10 cellular contexts compared by ENCODE assay signal in genomic region chrX:23785564-23785963, GRCh38. TPM values are rescaled to one million over a fixed set of nuclear protein-coding genes. Genes with fewer than 3 reads are reported as not detected.
DNase-seq lines count a peak whose midpoint lies in the region; ATAC-seq and TF ChIP-seq lines count a peak whose summit lies in the region.
"Had no signal": no experiment of that assay in that cellular context is flagged by ENCODE, and none has a peak within 500 bp of the region (broad histone marks: within the 10 kb centered on the region; RNA-seq: fewer than 3 reads in every experiment).

No MANE protein-coding gene starts in this region.

- H3K4me1 Mint-ChIP-seq in HFFc6 (ENCODE audit: low read depth), result peaks cover 32% of the 10 kb centered on the region
- H3K4me1 Mint-ChIP-seq in activated T-helper 2 cell treated with anti-CD3 and anti-CD28 coated beads, Interferon-gamma antibody, Interleukin-2, Interleukin-4, amounts not matched to agents 10 μg/mL and 5 μg/mL and 100 μg/mL, durations not matched to agents 14 hours and 24 hours and 36 hours (ENCODE audit: low read depth), result peaks cover 28% of the 10 kb centered on the region

- no peaks in the 10 kb centered on the region for H3K36me3 ChIP-seq in gastrocnemius medialis

- no peaks in the 10 kb centered on the region for H3K9me3 ChIP-seq in gastrocnemius medialis

- peaks cover 8% of the 10 kb centered on the region; the same call in 1 of the 2 replicates for H3K27me3 Mint-ChIP-seq in HFFc6 (ENCODE audit: insufficient read depth)
- H3K27me3 Mint-ChIP-seq in activated T-helper 2 cell treated with anti-CD3 and anti-CD28 coated beads, Interferon-gamma antibody, Interleukin-2, Interleukin-4, amounts not matched to agents 10 μg/mL and 5 μg/mL and 100 μg/mL, durations not matched to agents 14 hours and 24 hours and 36 hours (ENCODE audit: low read depth), result no peaks in the 10 kb centered on the region

- peaks cover 24% of the 10 kb centered on the region for H3K36me3 Mint-ChIP-seq in HFFc6 (ENCODE audit: low read depth)
- H3K36me3 Mint-ChIP-seq in activated T-helper 2 cell treated with anti-CD3 and anti-CD28 coated beads, Interferon-gamma antibody, Interleukin-2, Interleukin-4, amounts not matched to agents 10 μg/mL and 5 μg/mL and 100 μg/mL, durations not matched to agents 14 hours and 24 hours and 36 hours (ENCODE audit: low read depth), result peaks cover 29% of the 10 kb centered on the region

- no peaks in the 10 kb centered on the region for H3K27me3 ChIP-seq in gastrocnemius medialis

- no peak for DNase-seq in HFFc6
- DNase-seq in activated T-helper 2 cell treated with anti-CD3 and anti-CD28 coated beads, Interferon-gamma antibody, Interleukin-2, Interleukin-4, amounts not matched to agents 10 μg/mL and 5 μg/mL and 100 μg/mL, durations not matched to agents 14 hours and 24 hours and 36 hours (ENCODE audit: low spot score), result no peak
- DNase-seq in left cardiac atrium, result no peak
- DNase-seq in gastrocnemius medialis, result no peak
- DNase-seq in hypothalamus (lab: John Stamatoyannopoulos, UW), result no peak
- no peak for DNase-seq in activated CD4-positive, CD25-positive, alpha-beta regulatory T cell (lab: John Stamatoyannopoulos, UW)
- DNase-seq: GF-D8 had no signal

- H3K27ac Mint-ChIP-seq in HFFc6, result peak overlapping the region; percentile 98
- H3K27ac Mint-ChIP-seq in activated T-helper 2 cell treated with anti-CD3 and anti-CD28 coated beads, Interferon-gamma antibody, Interleukin-2, Interleukin-4, amounts not matched to agents 10 μg/mL and 5 μg/mL and 100 μg/mL, durations not matched to agents 14 hours and 24 hours and 36 hours, result no peak overlapping the region

- H3K4me1 ChIP-seq in gastrocnemius medialis, result peaks cover 0 to 16% of the 10 kb centered on the region in 2 donors

- TF ChIP-seq CTCF in HFFc6 (IDR thresholded peaks at IDR 0.05), result no peak
- TF ChIP-seq CTCF in gastrocnemius medialis (IDR thresholded peaks at IDR 0.05 in 4 of 5, conservative IDR thresholded peaks at IDR 0.05 in 1 of 5), result no peak

- peak overlapping the region in 3 of 4 donors; percentile 18 to 96 (median 94) for H3K27ac ChIP-seq in gastrocnemius medialis
- H3K27ac ChIP-seq: KMS-11 had no signal

- peak; percentile 1 to 4 for ATAC-seq in left cardiac atrium
- no peak for ATAC-seq in gastrocnemius medialis
- no peak for ATAC-seq in HG03442 (IDR thresholded peaks at IDR 0.05; ENCODE audit: unreplicated experiment)
- no peak for ATAC-seq in HG03135 (IDR thresholded peaks at IDR 0.05; ENCODE audit: unreplicated experiment)

- in situ Hi-C loops in gastrocnemius medialis (cut with MboI; ENCODE audit: low sequenced_read_pairs in 4 of 4), result loop anchor here in 3 of 4 donors (10.0 kb wide), 2 partner anchors 119 to 269 kb away; partner anchors contain the start of genes APOO (in 3 of the 3), CXorf58 (in 3 of the 3) and EIF2S3 (in 1 of the 3)

- H3K4me3 Mint-ChIP-seq in HFFc6, result peak overlapping the region; percentile 95
- H3K4me3 Mint-ChIP-seq in activated T-helper 2 cell treated with anti-CD3 and anti-CD28 coated beads, Interferon-gamma antibody, Interleukin-2, Interleukin-4, amounts not matched to agents 10 μg/mL and 5 μg/mL and 100 μg/mL, durations not matched to agents 14 hours and 24 hours and 36 hours (ENCODE audit: low read depth), result peak overlapping the region; percentile 8

- peak overlapping the region in 3 of 4 donors; percentile 20 to 85 (median 21) for H3K4me3 ChIP-seq in gastrocnemius medialis

- intact Hi-C loops in activated T-helper 2 cell treated with anti-CD3 and anti-CD28 coated beads, Interferon-gamma antibody, Interleukin-2, Interleukin-4, amounts not matched to agents 10 μg/mL and 5 μg/mL and 100 μg/mL, durations not matched to agents 14 hours and 24 hours and 36 hours (cut with micrococcal nuclease), result no loop called here
- intact Hi-C loops in left cardiac atrium (cut with DNase I), result loop anchor here (10.0 kb wide), 2 partner anchors 119 to 239 kb away; partner anchors contain the start of genes APOO (in 1 of the 2), CXorf58 (in 1 of the 2) and KLHL15 (in 1 of the 2)
- intact Hi-C loops in gastrocnemius medialis (cut with DNase I; ENCODE audit: low total_unique reads), result loop anchor here (10.0 kb wide), 2 partner anchors 91 to 121 kb away; partner anchors contain the start of gene PRDX4

- peaks cover 10% of the 10 kb centered on the region; the same call in 1 of the 2 replicates for H3K9me3 Mint-ChIP-seq in HFFc6
- no peaks in the 10 kb centered on the region for H3K9me3 Mint-ChIP-seq in activated T-helper 2 cell treated with anti-CD3 and anti-CD28 coated beads, Interferon-gamma antibody, Interleukin-2, Interleukin-4, amounts not matched to agents 10 μg/mL and 5 μg/mL and 100 μg/mL, durations not matched to agents 14 hours and 24 hours and 36 hours

- no peak for TF ChIP-seq POLR2A in gastrocnemius medialis (IDR thresholded peaks at IDR 0.05)

RNA-seq across cellular contexts. Expression of gene SAT1, which starts 2.6 kb away (rescaled TPM):
- total RNA-seq in HFFc6 (2021; fragmentation: NEBNext Ultra II Directional; extraction: Animal tissue kit (Norgen Biotek cat#: 25700)), result 10 to 100 TPM; 65.4 to 79.0 (median 75.3) TPM
- 76.7 and 78.8 TPM in 2 replicates for total RNA-seq in activated T-helper 2 cell treated with anti-CD3 and anti-CD28 coated beads, Interferon-gamma antibody, Interleukin-2, Interleukin-4, amounts not matched to agents 10 μg/mL and 5 μg/mL and 100 μg/mL, durations not matched to agents 14 hours and 24 hours and 36 hours
- total RNA-seq in left cardiac atrium, result 100 to 1,000 TPM; 291 to 408 TPM
- 100 to 1,000 TPM in 1 of 4 donors, 10 to 100 TPM in 3; 46.1 to 122 (median 81.4) TPM for total RNA-seq in gastrocnemius medialis

RNA-seq across cellular contexts. Expression of gene ACOT9, which starts 42.5 kb away (rescaled TPM):
- 10 to 100 TPM; 49.1 to 52.8 (median 50.3) TPM for total RNA-seq in HFFc6 (2021; fragmentation: NEBNext Ultra II Directional; extraction: Animal tissue kit (Norgen Biotek cat#: 25700))
- total RNA-seq in activated T-helper 2 cell treated with anti-CD3 and anti-CD28 coated beads, Interferon-gamma antibody, Interleukin-2, Interleukin-4, amounts not matched to agents 10 μg/mL and 5 μg/mL and 100 μg/mL, durations not matched to agents 14 hours and 24 hours and 36 hours, result 75.2 and 76.0 TPM in 2 replicates
- total RNA-seq in left cardiac atrium (10 to 100 TPM; 42.4 to 50.6 TPM), gastrocnemius medialis (10 to 100 TPM; 12.3 to 21.9 (median 20.6) TPM)

Comparison
In these comparisons a context has a peak if more than half of its experiments do, and no peak if none do; other contexts are left out.
1. ATAC-seq: peak in left cardiac atrium (2 of 2); none in gastrocnemius medialis (0 of 2), HG03442 (single experiment) and HG03135 (single experiment).